29 cellular contexts compared by ENCODE assay signal in genomic region chr10:31290386-31290785, GRCh38.
"Had no signal": no experiment of that assay in that cellular context is flagged by ENCODE, and none has a peak within 500 bp of the region (broad histone marks: within the 10 kb centered on the region; RNA-seq: fewer than 3 reads in every experiment).

No MANE protein-coding gene starts in this region.

- ATAC-seq: activated CD8-positive, alpha-beta T cell treated with anti-CD3 and anti-CD28 coated beads for 36 hours; activated T-cell treated with anti-CD3 and anti-CD28 coated beads, Interleukin-2, amount 50 U/mL, for 72 hours; Panc1; Right ventricle myocardium inferior; T-cell had no signal

- H3K4me1 ChIP-seq: breast epithelium had no signal

- H3K9me3 ChIP-seq: breast epithelium had no signal

- H3K4me1 Mint-ChIP-seq: activated naive CD4-positive, alpha-beta T cell treated with anti-CD3 and anti-CD28 coated beads, Interleukin-2, amount 10 ng/mL, durations not matched to agents 7 days and 5 days; activated naive CD8-positive, alpha-beta T cell treated with anti-CD3 and anti-CD28 coated beads for 36 hours; T-cell had no signal

- H3K36me3 Mint-ChIP-seq: activated naive CD4-positive, alpha-beta T cell treated with anti-CD3 and anti-CD28 coated beads, Interleukin-2, amount 10 ng/mL, durations not matched to agents 7 days and 5 days; activated naive CD8-positive, alpha-beta T cell treated with anti-CD3 and anti-CD28 coated beads for 36 hours; T-cell had no signal

- H3K27ac ChIP-seq: breast epithelium, SK-N-MC, VCaP had no signal

- H3K27me3 ChIP-seq: breast epithelium had no signal

- H3K27ac Mint-ChIP-seq: activated CD8-positive, alpha-beta T cell treated with anti-CD3 and anti-CD28 coated beads for 36 hours; activated naive CD4-positive, alpha-beta T cell treated with anti-CD3 and anti-CD28 coated beads, Interleukin-2, amount 10 ng/mL, durations not matched to agents 7 days and 5 days; activated naive CD8-positive, alpha-beta T cell treated with anti-CD3 and anti-CD28 coated beads for 36 hours; activated T-cell treated with anti-CD3 and anti-CD28 coated beads, Interleukin-2, amount 50 U/mL, for 72 hours; activated T-helper 2 cell treated with anti-CD3 and anti-CD28 coated beads, Interferon-gamma antibody, Interleukin-2, Interleukin-4, amounts not matched to agents 10 μg/mL and 5 μg/mL and 100 μg/mL, durations not matched to agents 14 hours and 24 hours and 36 hours; IgD-negative memory B cell; T-cell had no signal

- DNase-seq: activated CD4-positive, CD25-positive, alpha-beta regulatory T cell; activated CD8-positive, alpha-beta memory T cell treated with anti-CD3 and anti-CD28 coated beads, Interleukin-2, amount 50 U/mL, for 4 hours; activated CD8-positive, alpha-beta T cell treated with anti-CD3 and anti-CD28 coated beads for 36 hours; activated gamma-delta T cell treated with Interleukin-2 at 50 U/mL for 16 hours; activated naive CD4-positive, alpha-beta T cell treated with anti-CD3 and anti-CD28 coated beads, Interleukin-2, amount 10 ng/mL, durations not matched to agents 7 days and 5 days; activated naive CD8-positive, alpha-beta T cell treated with anti-CD3 and anti-CD28 coated beads for 36 hours; activated T-cell treated with anti-CD3 and anti-CD28 coated beads, Interleukin-2, amount 50 U/mL, for 72 hours; central memory CD4-positive, alpha-beta T cell; KG1; NCI-H1048; NCI-H146; NCI-H187 treated with DMSO at 0.1 percent for 48 hours; NCI-H2081 treated with DMSO at 0.1 percent for 48 hours; NCI-H345; NCI-H510A; NCI-H526 treated with DMSO at 0.1 percent for 48 hours; NCI-H82; OCI-M1; RPMI8226; T-cell; T-helper 2 cell; T1000 had no signal

- H3K4me3 ChIP-seq: breast epithelium, SK-N-MC had no signal

- H3K4me3 Mint-ChIP-seq: activated CD8-positive, alpha-beta T cell treated with anti-CD3 and anti-CD28 coated beads for 36 hours; activated naive CD4-positive, alpha-beta T cell treated with anti-CD3 and anti-CD28 coated beads, Interleukin-2, amount 10 ng/mL, durations not matched to agents 7 days and 5 days; activated naive CD8-positive, alpha-beta T cell treated with anti-CD3 and anti-CD28 coated beads for 36 hours; activated T-cell treated with anti-CD3 and anti-CD28 coated beads, Interleukin-2, amount 50 U/mL, for 72 hours; IgD-negative memory B cell; T-cell had no signal

- H3K9me3 Mint-ChIP-seq: activated CD8-positive, alpha-beta T cell treated with anti-CD3 and anti-CD28 coated beads for 36 hours; activated naive CD4-positive, alpha-beta T cell treated with anti-CD3 and anti-CD28 coated beads, Interleukin-2, amount 10 ng/mL, durations not matched to agents 7 days and 5 days; activated naive CD8-positive, alpha-beta T cell treated with anti-CD3 and anti-CD28 coated beads for 36 hours; activated T-helper 2 cell treated with anti-CD3 and anti-CD28 coated beads, Interferon-gamma antibody, Interleukin-2, Interleukin-4, amounts not matched to agents 10 μg/mL and 5 μg/mL and 100 μg/mL, durations not matched to agents 14 hours and 24 hours and 36 hours; IgD-negative memory B cell; T-cell had no signal

- H3K36me3 ChIP-seq: breast epithelium had no signal
